ENCODE assay signal across 10 cellular contexts in the genomic region with DNA sequence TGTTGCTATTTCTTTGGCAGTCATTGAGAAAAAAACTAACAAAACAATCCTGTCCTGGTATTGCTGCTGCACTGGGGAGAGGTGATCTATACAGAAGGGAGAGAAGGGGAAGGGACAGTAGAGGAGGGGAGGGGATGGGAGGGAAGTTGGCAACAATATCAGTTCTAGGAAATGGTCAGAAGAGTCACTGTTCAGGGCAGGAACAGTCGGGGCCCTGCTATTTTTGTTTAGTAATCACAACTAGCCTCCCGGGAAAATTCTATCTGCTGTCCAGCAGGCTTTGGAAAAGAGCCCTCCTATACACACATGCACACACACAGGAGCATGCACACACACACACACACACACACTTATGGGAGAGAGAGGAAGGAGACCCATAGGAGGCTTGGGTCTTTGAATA.
DNase-seq lines count a peak whose midpoint lies in the region; ATAC-seq, FAIRE-seq and TF ChIP-seq lines count a peak whose summit lies in the region.
"Had no signal": no experiment of that assay in that cellular context is flagged by ENCODE, and none has a peak within 500 bp of the region (broad histone marks: within the 10 kb centered on the region; RNA-seq: fewer than 3 reads in every experiment).

No MANE protein-coding gene starts in this region.

- no peak overlapping the region for H4K91ac ChIP-seq in IMR-90 (ENCODE audit: insufficient read depth, low read depth, low read length)

- no peak overlapping the region for H4K8ac ChIP-seq in IMR-90 (ENCODE audit: low read depth in 2 of 2, low read length in 2 of 2)

- H3K18ac ChIP-seq in IMR-90 (ENCODE audit: low read depth, low read length) = no peak overlapping the region

- no peak overlapping the region for H2BK120ac ChIP-seq in IMR-90 (ENCODE audit: low read depth, low read length)

- no peak overlapping the region; the same call in 1 of the 2 replicates for H3K4ac ChIP-seq in IMR-90 (ENCODE audit: low read depth, low read length)

- no peaks in the 10 kb centered on the region for H3K27me3 Mint-ChIP-seq in activated CD4-positive, alpha-beta memory T cell treated with anti-CD3 and anti-CD28 coated beads, Interleukin-2, amount 10 ng/mL, durations not matched to agents 7 days and 5 days

- in situ Hi-C loops in IMR-90 (cut with MboI; ENCODE audit: low sequenced_read_pairs) = no loop called here

- H3K14ac ChIP-seq in IMR-90 (replicated peaks; ENCODE audit: low read depth, low read length) = no peak overlapping the region

- no peak overlapping the region for H3K4me2 ChIP-seq in IMR-90 (ENCODE audit: low read depth, low read length)
- H3K4me2 ChIP-seq: hepatocyte had no signal

- WGBS in IMR-90 (ENCODE audit: extremely low coverage in 2 of 2, insufficient read length in 1 of 2), 2 experiments = no CpG with 5 or more reads among the region's 2 CpGs
- WGBS in small intestine, 3 donors = 24 to 59% (median 33%) methylated on average over 2 of the region's 2 CpGs

- H2AFZ ChIP-seq in IMR-90 (replicated peaks; ENCODE audit: low read length, poor library complexity) = peak overlapping the region; percentile 14
- H2AFZ ChIP-seq: hepatocyte had no signal

- H3K36me3 ChIP-seq in IMR-90 (ENCODE audit: control insufficient read depth, insufficient read depth, low read length) (no peaks in the 10 kb centered on the region), small intestine (ENCODE audit: control insufficient read depth in 2 of 2, insufficient read depth in 2 of 2, low read length in 2 of 2) (no peaks in the 10 kb centered on the region)

- peak overlapping the region; percentile 83 for H3K4me3 Mint-ChIP-seq in activated CD4-positive, alpha-beta memory T cell treated with anti-CD3 and anti-CD28 coated beads, Interleukin-2, amount 10 ng/mL, durations not matched to agents 7 days and 5 days

- no peak overlapping the region for H3K56ac ChIP-seq in IMR-90 (ENCODE audit: extremely low read depth, insufficient read depth, low read length)

- H4K20me1 ChIP-seq in IMR-90 (ENCODE audit: insufficient read depth, low read length) = no peaks in the 10 kb centered on the region

- TF ChIP-seq POLR2A in IMR-90 (IDR thresholded peaks at IDR 0.05; ENCODE audit: low read depth, low read length) = no peak

- no peak for DNase-seq in IMR-90
- DNase-seq in activated CD4-positive, alpha-beta memory T cell treated with anti-CD3 and anti-CD28 coated beads, Interleukin-2, amount 10 ng/mL, durations not matched to agents 7 days and 5 days = peak; percentile 32
- no peak for DNase-seq in Right ventricle myocardium superior
- DNase-seq in small intestine = no peak
- DNase-seq in middle frontal gyrus (ENCODE audit: extremely low spot score, low spot score) = no peak
- DNase-seq in cerebellar cortex (ENCODE audit: low spot score) = no peak
- no peak for DNase-seq in anterior cingulate cortex (lab: John Stamatoyannopoulos, UW)

- H2BK5ac ChIP-seq in IMR-90 (ENCODE audit: low read depth, low read length, poor library complexity, severe bottlenecking) = peak overlapping the region; percentile 5

- no peak overlapping the region for H2AK9ac ChIP-seq in IMR-90 (replicated peaks; ENCODE audit: low read depth, low read length, poor library complexity)

- no peak overlapping the region for H3K9ac ChIP-seq in IMR-90 (ENCODE audit: low read depth, low read length)

- H3K36me3 Mint-ChIP-seq in activated CD4-positive, alpha-beta memory T cell treated with anti-CD3 and anti-CD28 coated beads, Interleukin-2, amount 10 ng/mL, durations not matched to agents 7 days and 5 days (ENCODE audit: low read depth) = peaks cover 71% of the 10 kb centered on the region

- ATAC-seq in IMR-90 (ENCODE audit: low read depth) (no peak), Right ventricle myocardium superior (ENCODE audit: poor library complexity) (peak; percentile 62)
- ATAC-seq in activated CD4-positive, CD25-positive, alpha-beta regulatory T cell treated with anti-CD3 and anti-CD28 coated beads, Interleukin-2, amount 50 U/mL, for 24 hours = no peak

- peak overlapping the region; percentile 40; the same call in 1 of the 2 replicates for H2BK20ac ChIP-seq in IMR-90 (ENCODE audit: low read depth, low read length)

- CTCF ChIA-PET in IMR-90 (lab: Yijun Ruan, JAX) = no interaction called here
- CTCF ChIA-PET in activated CD4-positive, alpha-beta memory T cell treated with anti-CD3 and anti-CD28 coated beads, Interleukin-2, amount 10 ng/mL, durations not matched to agents 7 days and 5 days (lab: Charles Lee) = no interaction called here

- peak overlapping the region; percentile 96 for H3K27ac Mint-ChIP-seq in activated CD4-positive, alpha-beta memory T cell treated with anti-CD3 and anti-CD28 coated beads, Interleukin-2, amount 10 ng/mL, durations not matched to agents 7 days and 5 days

- FAIRE-seq in small intestine (lab: Jason Lieb, UNC) = no peak
- FAIRE-seq: TTC549 had no signal

- H3K9me3 ChIP-seq in IMR-90 (ENCODE audit: control insufficient read depth, insufficient read depth, low read length) (peaks cover 3% of the 10 kb centered on the region; the same call in 1 of the 2 replicates), small intestine (ENCODE audit: control insufficient read depth, low read depth) (no peaks in the 10 kb centered on the region)

- H3K4me3 ChIP-seq in IMR-90 (ENCODE audit: insufficient read depth, low read depth, low read length) (no peak overlapping the region), small intestine (ENCODE audit: low read depth in 1 of 2, low read length in 2 of 2) (peak overlapping the region in 1 of 2 donors; percentile 3)
- H3K4me3 ChIP-seq: hepatocyte had no signal

- intact Hi-C loops in IMR-90 (cut with micrococcal nuclease) (loop anchor here (10.0 kb wide), 1 partner anchor 418 kb away; no protein-coding TSS in a partner anchor), Right ventricle myocardium superior (cut with DNase I) (no loop called here)

- H2AK5ac ChIP-seq in IMR-90 (ENCODE audit: low read depth, low read length) = no peak overlapping the region; the same call in 1 of the 2 replicates

- dilution Hi-C loops in IMR-90 (cut with HindIII; ENCODE audit: low sequenced_read_pairs, unreplicated experiment) = no loop called here

- H3K9me1 ChIP-seq in IMR-90 (ENCODE audit: insufficient read depth, low read length) = peaks cover 3% of the 10 kb centered on the region; the same call in 1 of the 2 replicates

- POLR2A ChIA-PET in IMR-90 (lab: Charles Lee; ENCODE audit: unreplicated experiment) = no interaction called here
- POLR2A ChIA-PET in activated CD4-positive, alpha-beta memory T cell treated with anti-CD3 and anti-CD28 coated beads, Interleukin-2, amount 10 ng/mL, durations not matched to agents 7 days and 5 days (lab: Charles Lee) = interaction anchor here (0.8 to 2.1 kb wide), 7 partner anchors 10 to 885 kb away, joined by 3 to 10 read pairs (median 4); a partner anchor contains a TSS

- TF ChIP-seq RAD21 in IMR-90 (IDR thresholded peaks at IDR 0.05; ENCODE audit: low read length) = no peak

- peaks cover 18% of the 10 kb centered on the region for H3K9me3 Mint-ChIP-seq in activated CD4-positive, alpha-beta memory T cell treated with anti-CD3 and anti-CD28 coated beads, Interleukin-2, amount 10 ng/mL, durations not matched to agents 7 days and 5 days

- H2BK15ac ChIP-seq in IMR-90 (ENCODE audit: low read depth, low read length) = no peak overlapping the region

- H3K4me1 ChIP-seq in IMR-90 (ENCODE audit: control insufficient read depth, insufficient read depth, low read length) (no peaks in the 10 kb centered on the region), small intestine (ENCODE audit: control insufficient read depth in 2 of 2, insufficient read depth in 1 of 2, low read depth in 1 of 2, low read length in 1 of 2) (no peaks in the 10 kb centered on the region)

- no peak overlapping the region for H4K5ac ChIP-seq in IMR-90 (ENCODE audit: low read depth, low read length)

- BruUV-seq in IMR-90 (replicated peaks; lab: Mats Ljungman, UMichigan) = no TSS peak

- no peaks in the 10 kb centered on the region for H3K79me1 ChIP-seq in IMR-90 (ENCODE audit: low read depth in 1 of 2, low read length in 2 of 2)

- H3K27me3 ChIP-seq in IMR-90 (ENCODE audit: control insufficient read depth, insufficient read depth, low read length) (no peaks in the 10 kb centered on the region), small intestine (ENCODE audit: control insufficient read depth in 2 of 2, insufficient read depth in 2 of 2, low read length in 2 of 2) (no peaks in the 10 kb centered on the region)
- H3K27me3 ChIP-seq: hepatocyte had no signal

- H3K27ac ChIP-seq in IMR-90 (ENCODE audit: insufficient read depth, low read length) (no peak overlapping the region), small intestine (ENCODE audit: low read depth in 1 of 2, low read length in 1 of 2) (peak overlapping the region; percentile 60 to 80)
- H3K27ac ChIP-seq: hepatocyte had no signal

- H3K4me1 Mint-ChIP-seq in activated CD4-positive, alpha-beta memory T cell treated with anti-CD3 and anti-CD28 coated beads, Interleukin-2, amount 10 ng/mL, durations not matched to agents 7 days and 5 days = peaks cover 39% of the 10 kb centered on the region

- H3K23ac ChIP-seq in IMR-90 (ENCODE audit: low read depth, low read length) = no peak overlapping the region

- no peak for TF ChIP-seq CTCF in IMR-90 (conservative IDR thresholded peaks at IDR 0.05; ENCODE audit: low read depth, low read length)

TF ChIP-seq in IMR-90, 13 proteins besides CTCF, POLR2A, EP300 and RAD21:
- TF ChIP-seq CHD1 (IDR thresholded peaks at IDR 0.05; ENCODE audit: low read depth, low read length) = no peak
- no peak for TF ChIP-seq MAZ (IDR thresholded peaks at IDR 0.05; ENCODE audit: borderline replicate concordance, low read depth, low read length)
- TF ChIP-seq SMC3 (IDR thresholded peaks at IDR 0.05; ENCODE audit: low read depth, low read length) = no peak
- no peak for TF ChIP-seq NFE2L2 (IDR thresholded peaks at IDR 0.05; ENCODE audit: low read depth, low read length)
- TF ChIP-seq, protein P1, sequence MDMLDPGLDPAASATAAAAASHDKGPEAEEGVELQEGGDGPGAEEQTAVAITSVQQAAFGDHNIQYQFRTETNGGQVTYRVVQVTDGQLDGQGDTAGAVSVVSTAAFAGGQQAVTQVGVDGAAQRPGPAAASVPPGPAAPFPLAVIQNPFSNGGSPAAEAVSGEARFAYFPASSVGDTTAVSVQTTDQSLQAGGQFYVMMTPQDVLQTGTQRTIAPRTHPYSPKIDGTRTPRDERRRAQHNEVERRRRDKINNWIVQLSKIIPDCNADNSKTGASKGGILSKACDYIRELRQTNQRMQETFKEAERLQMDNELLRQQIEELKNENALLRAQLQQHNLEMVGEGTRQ (IDR thresholded peaks at IDR 0.05; ENCODE audit: low read depth, low read length) = no peak
- no peak for TF ChIP-seq FOS (IDR thresholded peaks at IDR 0.05; ENCODE audit: low read depth, low read length)
TF ChIP-seq in IMR-90: peak in this region for 0.
